In the genomic region with DNA sequence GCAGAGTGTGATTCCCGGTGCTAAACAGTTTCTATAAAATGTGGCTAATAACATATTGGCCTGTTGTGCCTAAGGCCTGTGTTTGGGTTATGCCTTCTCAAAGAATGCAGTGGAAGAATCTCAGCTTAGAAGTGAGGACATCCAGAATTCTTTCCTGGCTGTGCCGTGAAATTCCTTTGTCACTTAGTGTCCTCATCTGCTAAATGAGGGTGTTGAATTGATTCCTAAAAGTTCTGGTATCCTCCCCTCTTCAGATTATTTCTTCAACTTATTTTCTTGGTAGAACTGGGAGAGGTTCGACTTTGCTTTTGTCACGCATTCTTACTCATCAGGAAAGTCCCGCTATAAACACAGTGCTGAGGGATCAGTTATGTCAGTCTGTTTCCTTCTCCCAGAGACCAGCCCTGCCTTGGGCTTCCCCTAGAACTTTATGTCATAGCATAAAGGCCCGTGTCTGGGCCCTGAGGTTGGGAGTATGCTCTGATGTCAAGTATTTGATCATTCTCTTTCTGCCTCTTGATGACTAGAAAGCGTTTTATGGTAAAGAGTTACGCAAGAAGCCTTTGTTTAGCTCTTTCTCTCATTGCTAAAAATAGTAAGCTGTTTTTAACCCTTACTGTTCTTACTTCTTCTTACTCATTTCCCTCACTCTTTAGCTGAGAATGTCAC, we compare ENCODE assay signal across 8 cellular contexts. TPM values are rescaled to one million over a fixed set of nuclear protein-coding genes. Genes with fewer than 3 reads are reported as not detected.
DNase-seq lines count a peak whose midpoint lies in the region; ATAC-seq and TF ChIP-seq lines count a peak whose summit lies in the region.

No MANE protein-coding gene starts in this region.

- TF ChIP-seq CTCF in fibroblast of the aortic adventitia (IDR thresholded peaks at IDR 0.05; ENCODE audit: insufficient read depth, low read length), result no peak

- POLR2A ChIA-PET in HEK293T (lab: Yijun Ruan, JAX), result no interaction called here

- peak; percentile 73 for DNase-seq in activated effector memory CD4-positive, alpha-beta T cell treated with anti-CD3 and anti-CD28 coated beads, Interleukin-2, amount 50 U/mL, for 16 hours
- DNase-seq in activated effector memory CD4-positive, alpha-beta T cell treated with Interleukin-2 at 50 U/mL for 16 hours, result no peak
- peak; percentile 87 for DNase-seq in SIG-M5 treated with dmso at 0.1 percent for 504 hours (lab: John Stamatoyannopoulos, UW; ENCODE audit: unreplicated experiment)
- DNase-seq in fibroblast of the aortic adventitia (ENCODE audit: low read depth), result peak; percentile 90
- peak; percentile 81 for DNase-seq in stromal cell of bone marrow (ENCODE audit: low read depth)
- DNase-seq in HEK293T (ENCODE audit: extremely low spot score), result no peak
- DNase-seq in NCI-H526 treated with DMSO at 0.1 percent for 48 hours (lab: John Stamatoyannopoulos, UW), result no peak

- H3K4me3 ChIP-seq in fibroblast of the aortic adventitia (ENCODE audit: low read depth, low read length), result no peak overlapping the region

- CTCF ChIA-PET in HEK293T (lab: Yijun Ruan, JAX), result no interaction called here

- ATAC-seq in HG02938 (IDR thresholded peaks at IDR 0.05; ENCODE audit: unreplicated experiment), result peak; percentile 54

TF ChIP-seq in HEK293T, 16 proteins besides CTCF, POLR2A, EP300 and RAD21:
- TF ChIP-seq SUZ12 (IDR thresholded peaks at IDR 0.05) (no peak), NFRKB (IDR thresholded peaks at IDR 0.05) (no peak), FOXA1 (IDR thresholded peaks at IDR 0.05) (no peak), FOXM1 (IDR thresholded peaks at IDR 0.05; ENCODE audit: borderline replicate concordance) (no peak), LEF1 (IDR thresholded peaks at IDR 0.05; ENCODE audit: borderline replicate concordance) (no peak), HDGF (IDR thresholded peaks at IDR 0.05; ENCODE audit: borderline replicate concordance) (no peak), ARNT (IDR thresholded peaks at IDR 0.05) (no peak), BHLHE40 (IDR thresholded peaks at IDR 0.05; ENCODE audit: borderline replicate concordance) (no peak)
- TF ChIP-seq, protein P1, sequence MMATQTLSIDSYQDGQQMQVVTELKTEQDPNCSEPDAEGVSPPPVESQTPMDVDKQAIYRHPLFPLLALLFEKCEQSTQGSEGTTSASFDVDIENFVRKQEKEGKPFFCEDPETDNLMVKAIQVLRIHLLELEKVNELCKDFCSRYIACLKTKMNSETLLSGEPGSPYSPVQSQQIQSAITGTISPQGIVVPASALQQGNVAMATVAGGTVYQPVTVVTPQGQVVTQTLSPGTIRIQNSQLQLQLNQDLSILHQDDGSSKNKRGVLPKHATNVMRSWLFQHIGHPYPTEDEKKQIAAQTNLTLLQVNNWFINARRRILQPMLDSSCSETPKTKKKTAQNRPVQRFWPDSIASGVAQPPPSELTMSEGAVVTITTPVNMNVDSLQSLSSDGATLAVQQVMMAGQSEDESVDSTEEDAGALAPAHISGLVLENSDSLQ (IDR thresholded peaks at IDR 0.05), result no peak

RNA-seq across cellular contexts. Expression of gene MTAP, which starts 29.5 kb away (rescaled TPM):
- 14.4 and 62.2 TPM in 2 replicates for total RNA-seq in fibroblast of the aortic adventitia (ENCODE audit: low replicate concordance)

Comparison
In these comparisons a context has a peak if more than half of its experiments do, and no peak if none do; other contexts are left out.
1. DNase-seq: peak in activated effector memory CD4-positive, alpha-beta T cell treated with anti-CD3 and anti-CD28 coated beads, Interleukin-2, amount 50 U/mL, for 16 hours (single experiment), SIG-M5 treated with dmso at 0.1 percent for 504 hours (single experiment), fibroblast of the aortic adventitia (single experiment) and stromal cell of bone marrow (single experiment); none in activated effector memory CD4-positive, alpha-beta T cell treated with Interleukin-2 at 50 U/mL for 16 hours (single experiment), HEK293T (single experiment) and NCI-H526 treated with DMSO at 0.1 percent for 48 hours (single experiment).